ENCODE assay signal across 30 cellular contexts in the genomic region with DNA sequence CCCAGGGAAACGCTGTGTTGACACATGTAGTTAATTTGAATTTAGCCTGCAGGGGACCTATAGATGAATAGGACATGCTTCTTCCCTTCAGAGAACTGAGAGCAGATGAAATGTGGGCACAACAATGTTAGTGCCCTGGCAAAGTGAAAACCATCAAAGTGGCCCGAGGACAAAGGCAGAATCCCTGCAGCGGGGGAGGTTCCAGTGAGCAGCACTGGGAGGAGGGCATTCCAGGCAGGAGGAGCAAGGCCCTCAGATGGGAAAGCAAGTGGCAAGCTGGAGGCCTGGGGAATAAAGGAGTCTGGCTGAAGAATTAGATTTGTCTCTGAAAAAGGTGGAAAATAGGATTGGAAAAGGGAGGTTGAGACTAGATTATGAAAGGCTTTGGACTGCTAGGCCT. TPM values are rescaled to one million over a fixed set of nuclear protein-coding genes. Genes with fewer than 3 reads are reported as not detected.
"Had no signal": no experiment of that assay in that cellular context is flagged by ENCODE, and none has a peak within 500 bp of the region (broad histone marks: within the 10 kb centered on the region; RNA-seq: fewer than 3 reads in every experiment).

No MANE protein-coding gene starts in this region.

- H3K9me3 Mint-ChIP-seq: activated CD4-positive, alpha-beta T cell treated with anti-CD3 and anti-CD28 coated beads, Interleukin-2, amount 10 ng/mL, durations not matched to agents 24 days and 14 days; activated naive CD4-positive, alpha-beta T cell treated with anti-CD3 and anti-CD28 coated beads, Interleukin-2, amount 50 U/mL, for 72 hours; activated naive CD8-positive, alpha-beta T cell treated with anti-CD3 and anti-CD28 coated beads, Interleukin-2, amount 50 U/mL, for 24 hours; activated T-cell treated with anti-CD3 and anti-CD28 coated beads, Interleukin-2, amount 50 U/mL, for 4 hours; T-helper 1 cell treated with Interleukin-12 subunit alpha and Interleukin-12 subunit beta and Interleukin-4 antibody, amounts not matched to agents 30 μg/mL and 1 μg/mL, for 36 hours had no signal

- H3K27me3 Mint-ChIP-seq: activated CD4-positive, alpha-beta T cell treated with anti-CD3 and anti-CD28 coated beads, Interleukin-2, amount 10 ng/mL, durations not matched to agents 24 days and 14 days; activated CD8-positive, alpha-beta memory T cell treated with anti-CD3 and anti-CD28 coated beads, Interleukin-2, amount 10 ng/mL, durations not matched to agents 7 days and 5 days had no signal

- H3K9ac ChIP-seq: KMS-11 had no signal

- DNase-seq: activated CD4-positive, alpha-beta T cell treated with anti-CD3 and anti-CD28 coated beads, Interleukin-2, amount 10 ng/mL, durations not matched to agents 24 days and 14 days; activated CD4-positive, alpha-beta T cell treated with anti-CD3 and anti-CD28 coated beads, Interleukin-2, amount 50 U/mL, for 48 hours; activated CD4-positive, CD25-positive, alpha-beta regulatory T cell treated with anti-CD3 and anti-CD28 coated beads, Interleukin-2, amount 50 U/mL, for 72 hours; activated CD8-positive, alpha-beta memory T cell treated with anti-CD3 and anti-CD28 coated beads, Interleukin-2, amount 10 ng/mL, durations not matched to agents 7 days and 5 days; activated effector memory CD4-positive, alpha-beta T cell treated with anti-CD3 and anti-CD28 coated beads, Interleukin-2, amount 50 U/mL, for 16 hours; activated naive CD4-positive, alpha-beta T cell treated with Interleukin-2 at 50 U/mL for 16 hours; activated naive CD8-positive, alpha-beta T cell treated with anti-CD3 and anti-CD28 coated beads, Interleukin-2, amount 50 U/mL, for 24 hours; activated T-cell treated with anti-CD3 and anti-CD28 coated beads, Interleukin-2, amount 50 U/mL, for 4 hours; amniotic stem cell; body of pancreas; central memory CD4-positive, alpha-beta T cell; MG63; MV-4-11; NCI-H1092 treated with DMSO at 0.1 percent for 48 hours; NCI-H146; NCI-H1930; NCI-H2107; NCI-H2171 treated with DMSO at 0.1 percent for 48 hours; NCI-H446 treated with DMSO at 0.1 percent for 48 hours; NCI-H524 treated with DMSO at 0.1 percent for 48 hours; Peyer's patch; SHP77 had no signal

- H3K4me1 ChIP-seq: ascending aorta, body of pancreas, Peyer's patch, SJSA1 had no signal

- H3K27ac Mint-ChIP-seq: activated CD4-positive, alpha-beta T cell treated with anti-CD3 and anti-CD28 coated beads, Interleukin-2, amount 10 ng/mL, durations not matched to agents 24 days and 14 days; activated CD8-positive, alpha-beta memory T cell treated with anti-CD3 and anti-CD28 coated beads, Interleukin-2, amount 10 ng/mL, durations not matched to agents 7 days and 5 days; activated naive CD4-positive, alpha-beta T cell treated with anti-CD3 and anti-CD28 coated beads, Interleukin-2, amount 50 U/mL, for 72 hours; activated naive CD8-positive, alpha-beta T cell treated with anti-CD3 and anti-CD28 coated beads, Interleukin-2, amount 50 U/mL, for 24 hours; T-helper 1 cell treated with Interleukin-12 subunit alpha and Interleukin-12 subunit beta and Interleukin-4 antibody, amounts not matched to agents 30 μg/mL and 1 μg/mL, for 36 hours had no signal

- H3K4me1 Mint-ChIP-seq: activated CD4-positive, alpha-beta T cell treated with anti-CD3 and anti-CD28 coated beads, Interleukin-2, amount 10 ng/mL, durations not matched to agents 24 days and 14 days; activated CD8-positive, alpha-beta memory T cell treated with anti-CD3 and anti-CD28 coated beads, Interleukin-2, amount 10 ng/mL, durations not matched to agents 7 days and 5 days; activated naive CD8-positive, alpha-beta T cell treated with anti-CD3 and anti-CD28 coated beads, Interleukin-2, amount 50 U/mL, for 24 hours had no signal

- H3K4me3 ChIP-seq: ascending aorta, body of pancreas, coronary artery, MG63, Peyer's patch, SJSA1 had no signal

- H3K36me3 Mint-ChIP-seq: activated CD8-positive, alpha-beta memory T cell treated with anti-CD3 and anti-CD28 coated beads, Interleukin-2, amount 10 ng/mL, durations not matched to agents 7 days and 5 days; activated naive CD4-positive, alpha-beta T cell treated with anti-CD3 and anti-CD28 coated beads, Interleukin-2, amount 50 U/mL, for 72 hours had no signal

- ATAC-seq: activated CD8-positive, alpha-beta memory T cell treated with anti-CD3 and anti-CD28 coated beads, Interleukin-2, amount 10 ng/mL, durations not matched to agents 7 days and 5 days; activated naive CD4-positive, alpha-beta T cell treated with anti-CD3 and anti-CD28 coated beads, Interleukin-2, amount 50 U/mL, for 72 hours; activated naive CD8-positive, alpha-beta T cell treated with anti-CD3 and anti-CD28 coated beads, Interleukin-2, amount 50 U/mL, for 24 hours; activated T-cell treated with anti-CD3 and anti-CD28 coated beads, Interleukin-2, amount 50 U/mL, for 4 hours; body of pancreas had no signal

- H3K27me3 ChIP-seq: ascending aorta, body of pancreas, MG63, Peyer's patch, SJSA1 had no signal

- H3K9me3 ChIP-seq: ascending aorta, body of pancreas, MG63, Peyer's patch, SJSA1 had no signal

- H3K4me2 ChIP-seq: KMS-11 had no signal

- H3K27ac ChIP-seq: ascending aorta, body of pancreas, coronary artery, KMS-11, Peyer's patch, SJSA1 had no signal

- H3K36me3 ChIP-seq: ascending aorta, MG63, Peyer's patch, SJSA1 had no signal

- H3K4me3 Mint-ChIP-seq: activated CD4-positive, alpha-beta T cell treated with anti-CD3 and anti-CD28 coated beads, Interleukin-2, amount 10 ng/mL, durations not matched to agents 24 days and 14 days; activated CD8-positive, alpha-beta memory T cell treated with anti-CD3 and anti-CD28 coated beads, Interleukin-2, amount 10 ng/mL, durations not matched to agents 7 days and 5 days; activated naive CD8-positive, alpha-beta T cell treated with anti-CD3 and anti-CD28 coated beads, Interleukin-2, amount 50 U/mL, for 24 hours; activated T-cell treated with anti-CD3 and anti-CD28 coated beads, Interleukin-2, amount 50 U/mL, for 4 hours; T-helper 1 cell treated with Interleukin-12 subunit alpha and Interleukin-12 subunit beta and Interleukin-4 antibody, amounts not matched to agents 30 μg/mL and 1 μg/mL, for 36 hours had no signal

RNA-seq across cellular contexts. Expression of gene C1orf94, which starts 37.3 kb away (rescaled TPM):
- total RNA-seq: activated CD4-positive, alpha-beta T cell treated with anti-CD3 and anti-CD28 coated beads, Interleukin-2, amount 10 ng/mL, durations not matched to agents 24 days and 14 days; activated CD8-positive, alpha-beta memory T cell treated with anti-CD3 and anti-CD28 coated beads, Interleukin-2, amount 10 ng/mL, durations not matched to agents 7 days and 5 days; activated naive CD4-positive, alpha-beta T cell treated with anti-CD3 and anti-CD28 coated beads, Interleukin-2, amount 50 U/mL, for 72 hours; activated T-cell treated with anti-CD3 and anti-CD28 coated beads, Interleukin-2, amount 50 U/mL, for 4 hours; ascending aorta; body of pancreas; bronchial epithelial cell; chondrocyte; Peyer's patch had no signal

RNA-seq across cellular contexts. Expression of gene CSMD2, which starts 48.9 kb away (rescaled TPM):
- total RNA-seq: activated CD4-positive, alpha-beta T cell treated with anti-CD3 and anti-CD28 coated beads, Interleukin-2, amount 10 ng/mL, durations not matched to agents 24 days and 14 days; activated CD8-positive, alpha-beta memory T cell treated with anti-CD3 and anti-CD28 coated beads, Interleukin-2, amount 10 ng/mL, durations not matched to agents 7 days and 5 days; activated naive CD4-positive, alpha-beta T cell treated with anti-CD3 and anti-CD28 coated beads, Interleukin-2, amount 50 U/mL, for 72 hours; activated T-cell treated with anti-CD3 and anti-CD28 coated beads, Interleukin-2, amount 50 U/mL, for 4 hours; bronchial epithelial cell had no signal
